10 cellular contexts compared by ENCODE assay signal in genomic region chr13:51714663-51715168, GRCh38.
A peak's percentile ranks its signal among the peaks of the same experiment; 100 is the strongest.
DNase-seq lines count a peak whose midpoint lies in the region; ATAC-seq and TF ChIP-seq lines count a peak whose summit lies in the region.
"Had no signal": no experiment of that assay in that cellular context is flagged by ENCODE, and none has a peak within 500 bp of the region (broad histone marks: within the 10 kb centered on the region; RNA-seq: fewer than 3 reads in every experiment).

No MANE protein-coding gene starts in this region.

- H3K4me1 ChIP-seq in GM23248 (ENCODE audit: insufficient read depth), result peaks cover 32% of the 10 kb centered on the region
- H3K4me1 ChIP-seq in gastroesophageal sphincter, result no peaks in the 10 kb centered on the region
- H3K4me1 ChIP-seq in thyroid gland, result no peaks in the 10 kb centered on the region

- H3K9ac ChIP-seq in GM23248, result peak overlapping the region; percentile 58

- in situ Hi-C loops in GM23248 (cut with MboI), result no loop called here

- H3K27ac Mint-ChIP-seq in effector memory CD8-positive, alpha-beta T cell, result peak overlapping the region in 1 of 2 donors; percentile 60
- H3K27ac Mint-ChIP-seq: memory B cell had no signal

- no peaks in the 10 kb centered on the region for H3K9me3 Mint-ChIP-seq in effector memory CD8-positive, alpha-beta T cell
- H3K9me3 Mint-ChIP-seq: memory B cell had no signal

- H3K4me2 ChIP-seq in GM23248 (ENCODE audit: unreplicated experiment), result peak overlapping the region; percentile 2

- H3K27me3 ChIP-seq in GM23248 (replicated peaks; ENCODE audit: insufficient read depth) (no peaks in the 10 kb centered on the region), gastroesophageal sphincter (no peaks in the 10 kb centered on the region), thyroid gland (no peaks in the 10 kb centered on the region)
- H3K27me3 ChIP-seq: cardiac muscle cell had no signal

- H3F3A ChIP-seq in GM23248 (ENCODE audit: insufficient read depth), result peaks cover 44% of the 10 kb centered on the region

- H3K36me3 ChIP-seq in GM23248 (ENCODE audit: low read depth), result no peaks in the 10 kb centered on the region
- H3K36me3 ChIP-seq in gastroesophageal sphincter, result no peaks in the 10 kb centered on the region
- H3K36me3 ChIP-seq in thyroid gland, result no peaks in the 10 kb centered on the region
- H3K36me3 ChIP-seq: cardiac muscle cell had no signal

- TF ChIP-seq CTCF in gastroesophageal sphincter (IDR thresholded peaks at IDR 0.05) (no peak), thyroid gland (IDR thresholded peaks at IDR 0.05) (no peak)

- WGBS in GM23248 (ENCODE audit: low coverage in 1 of 2, low lambda C conversion rate in 2 of 2, missing lambda C conversion rate in 2 of 2), 2 experiments, result 2 to 4% methylated on average over 2 of the region's 2 CpGs
- WGBS in gastroesophageal sphincter (ENCODE audit: low coverage in 1 of 2), 2 donors, result 60 to 94% methylated on average over 2 of the region's 2 CpGs
- 82 to 87% methylated on average over 2 of the region's 2 CpGs for WGBS in thyroid gland, 2 donors

- no peak overlapping the region for H2AFZ ChIP-seq in GM23248

- peak overlapping the region; percentile 91 for H3K27ac ChIP-seq in GM23248
- no peak overlapping the region for H3K27ac ChIP-seq in gastroesophageal sphincter
- no peak overlapping the region for H3K27ac ChIP-seq in thyroid gland
- H3K27ac ChIP-seq: cardiac muscle cell had no signal

- intact Hi-C loops in thyroid gland (cut with DNase I), result no loop called here

- H4K20me1 ChIP-seq in GM23248 (ENCODE audit: insufficient read depth), result no peaks in the 10 kb centered on the region

- H3K36me3 Mint-ChIP-seq in effector memory CD8-positive, alpha-beta T cell (ENCODE audit: insufficient read depth), result peaks cover 5% of the 10 kb centered on the region

- H3K79me2 ChIP-seq in GM23248 (ENCODE audit: insufficient read depth), result peaks cover 48% of the 10 kb centered on the region

- no peaks in the 10 kb centered on the region for H3K27me3 Mint-ChIP-seq in effector memory CD8-positive, alpha-beta T cell
- H3K27me3 Mint-ChIP-seq: memory B cell had no signal

- H3K4me1 Mint-ChIP-seq in effector memory CD8-positive, alpha-beta T cell (ENCODE audit: low read depth in 2 of 2), result no peaks in the 10 kb centered on the region
- H3K4me1 Mint-ChIP-seq: memory B cell had no signal

- H3K4me3 Mint-ChIP-seq in effector memory CD8-positive, alpha-beta T cell, result no peak overlapping the region
- H3K4me3 Mint-ChIP-seq: memory B cell had no signal

- H3K4me3 ChIP-seq in GM23248 (no peak overlapping the region), gastroesophageal sphincter (no peak overlapping the region), thyroid gland (replicated peaks in 1 of 3) (no peak overlapping the region)
- H3K4me3 ChIP-seq: cardiac muscle cell had no signal

- no peaks in the 10 kb centered on the region for H3K9me2 ChIP-seq in GM23248 (ENCODE audit: insufficient read depth)

- ATAC-seq in gastroesophageal sphincter, result no peak
- no peak for ATAC-seq in effector memory CD8-positive, alpha-beta T cell (replicated peaks)

- TF ChIP-seq POLR2A in gastroesophageal sphincter (IDR thresholded peaks at IDR 0.05) (no peak), thyroid gland (IDR thresholded peaks at IDR 0.05) (no peak)

- TF ChIP-seq EP300 in gastroesophageal sphincter (IDR thresholded peaks at IDR 0.05), result no peak

- DNase-seq in GM04503 (ENCODE audit: low read depth), result peak; percentile 29
- DNase-seq in GM23248, result peak; percentile 75
- DNase-seq in NCI-H226, result peak; percentile 30
- peak; percentile 41 for DNase-seq in fibroblast of gingiva (ENCODE audit: low read depth)
- no peak for DNase-seq in UCSD-AML1 (lab: John Stamatoyannopoulos, UW; ENCODE audit: unreplicated experiment)
- DNase-seq in thyroid gland, result no peak
- no peak for DNase-seq in effector memory CD8-positive, alpha-beta T cell

- H3K9me3 ChIP-seq in GM23248 (ENCODE audit: low read depth) (no peaks in the 10 kb centered on the region), gastroesophageal sphincter (no peaks in the 10 kb centered on the region), thyroid gland (no peaks in the 10 kb centered on the region)

Comparison
In these comparisons a context has a peak if more than half of its experiments do, and no peak if none do; other contexts are left out.
1. DNase-seq: peak in GM04503 (single experiment), GM23248 (single experiment), NCI-H226 (single experiment) and fibroblast of gingiva (single experiment); none in UCSD-AML1 (single experiment), thyroid gland (0 of 2) and effector memory CD8-positive, alpha-beta T cell (0 of 3).